In genomic region chr20:52275243-52275817, GRCh38 we compare ENCODE assay signal across 11 cellular contexts.
"Had no signal": no experiment of that assay in that cellular context is flagged by ENCODE, and none has a peak within 500 bp of the region (broad histone marks: within the 10 kb centered on the region; RNA-seq: fewer than 3 reads in every experiment).

No MANE protein-coding gene starts in this region.

- DNase-seq: amniotic stem cell; body of pancreas; central memory CD4-positive, alpha-beta T cell; effector CD4-positive, alpha-beta T cell; kidney; stimulated activated CD4-positive, alpha-beta T cell treated with anti-CD3 and anti-CD28 coated beads, Interleukin-4, amount 100 ng/mL, for 1 hour; stimulated activated CD8-positive, alpha-beta memory T cell treated with anti-CD3 and anti-CD28 coated beads, Interleukin-4, amount 100 ng/mL, for 48 hours; stimulated activated naive CD8-positive, alpha-beta T cell treated with anti-CD3 and anti-CD28 coated beads, Interleukin-15, amount 100 ng/mL, for 72 hours had no signal

- H3K4me3 Mint-ChIP-seq: mesothelial cell of epicardium; stimulated activated naive CD8-positive, alpha-beta T cell treated with anti-CD3 and anti-CD28 coated beads, Interleukin-15, amount 100 ng/mL, for 72 hours had no signal

- H3K9me3 Mint-ChIP-seq: activated naive CD4-positive, alpha-beta T cell treated with anti-CD3 and anti-CD28 coated beads, Interleukin-2, amount 50 U/mL, for 72 hours; stimulated activated naive CD8-positive, alpha-beta T cell treated with anti-CD3 and anti-CD28 coated beads, Interleukin-15, amount 100 ng/mL, for 72 hours had no signal

- H3K27ac Mint-ChIP-seq: activated naive CD4-positive, alpha-beta T cell treated with anti-CD3 and anti-CD28 coated beads, Interleukin-2, amount 50 U/mL, for 72 hours; mesothelial cell of epicardium; stimulated activated naive CD8-positive, alpha-beta T cell treated with anti-CD3 and anti-CD28 coated beads, Interleukin-15, amount 100 ng/mL, for 72 hours had no signal

- H3K27me3 Mint-ChIP-seq: stimulated activated naive CD8-positive, alpha-beta T cell treated with anti-CD3 and anti-CD28 coated beads, Interleukin-15, amount 100 ng/mL, for 72 hours had no signal

- H3K4me1 Mint-ChIP-seq: stimulated activated naive CD8-positive, alpha-beta T cell treated with anti-CD3 and anti-CD28 coated beads, Interleukin-15, amount 100 ng/mL, for 72 hours had no signal

- H3K36me3 Mint-ChIP-seq: activated naive CD4-positive, alpha-beta T cell treated with anti-CD3 and anti-CD28 coated beads, Interleukin-2, amount 50 U/mL, for 72 hours; mesothelial cell of epicardium had no signal

- ATAC-seq: activated naive CD4-positive, alpha-beta T cell treated with anti-CD3 and anti-CD28 coated beads, Interleukin-2, amount 50 U/mL, for 72 hours; body of pancreas; gastroesophageal sphincter; stimulated activated naive CD8-positive, alpha-beta T cell treated with anti-CD3 and anti-CD28 coated beads, Interleukin-15, amount 100 ng/mL, for 72 hours had no signal
